1 cellular context compared by ENCODE assay signal in the genomic region with DNA sequence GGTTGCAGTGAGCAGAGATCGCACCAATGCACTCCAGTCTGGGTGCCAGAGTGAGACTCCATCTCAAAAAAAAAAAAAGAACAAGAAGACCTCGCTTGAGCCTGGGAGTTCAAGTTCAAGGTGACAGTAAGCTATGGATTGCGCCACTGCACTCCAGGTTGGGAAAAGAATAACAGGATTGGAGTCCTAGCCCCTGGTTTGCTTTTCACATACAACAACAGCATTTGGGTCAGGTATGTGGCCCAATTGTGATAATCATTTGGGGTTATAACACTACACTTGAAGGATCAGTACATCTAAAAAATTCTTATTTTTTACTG.
TF ChIP-seq lines count a peak whose summit lies in the region.

No MANE protein-coding gene starts in this region.

TF ChIP-seq in HepG2, 621 proteins besides CTCF, POLR2A, EP300 and RAD21 (continued from another document and continues in another):
- TF ChIP-seq, protein P1, sequence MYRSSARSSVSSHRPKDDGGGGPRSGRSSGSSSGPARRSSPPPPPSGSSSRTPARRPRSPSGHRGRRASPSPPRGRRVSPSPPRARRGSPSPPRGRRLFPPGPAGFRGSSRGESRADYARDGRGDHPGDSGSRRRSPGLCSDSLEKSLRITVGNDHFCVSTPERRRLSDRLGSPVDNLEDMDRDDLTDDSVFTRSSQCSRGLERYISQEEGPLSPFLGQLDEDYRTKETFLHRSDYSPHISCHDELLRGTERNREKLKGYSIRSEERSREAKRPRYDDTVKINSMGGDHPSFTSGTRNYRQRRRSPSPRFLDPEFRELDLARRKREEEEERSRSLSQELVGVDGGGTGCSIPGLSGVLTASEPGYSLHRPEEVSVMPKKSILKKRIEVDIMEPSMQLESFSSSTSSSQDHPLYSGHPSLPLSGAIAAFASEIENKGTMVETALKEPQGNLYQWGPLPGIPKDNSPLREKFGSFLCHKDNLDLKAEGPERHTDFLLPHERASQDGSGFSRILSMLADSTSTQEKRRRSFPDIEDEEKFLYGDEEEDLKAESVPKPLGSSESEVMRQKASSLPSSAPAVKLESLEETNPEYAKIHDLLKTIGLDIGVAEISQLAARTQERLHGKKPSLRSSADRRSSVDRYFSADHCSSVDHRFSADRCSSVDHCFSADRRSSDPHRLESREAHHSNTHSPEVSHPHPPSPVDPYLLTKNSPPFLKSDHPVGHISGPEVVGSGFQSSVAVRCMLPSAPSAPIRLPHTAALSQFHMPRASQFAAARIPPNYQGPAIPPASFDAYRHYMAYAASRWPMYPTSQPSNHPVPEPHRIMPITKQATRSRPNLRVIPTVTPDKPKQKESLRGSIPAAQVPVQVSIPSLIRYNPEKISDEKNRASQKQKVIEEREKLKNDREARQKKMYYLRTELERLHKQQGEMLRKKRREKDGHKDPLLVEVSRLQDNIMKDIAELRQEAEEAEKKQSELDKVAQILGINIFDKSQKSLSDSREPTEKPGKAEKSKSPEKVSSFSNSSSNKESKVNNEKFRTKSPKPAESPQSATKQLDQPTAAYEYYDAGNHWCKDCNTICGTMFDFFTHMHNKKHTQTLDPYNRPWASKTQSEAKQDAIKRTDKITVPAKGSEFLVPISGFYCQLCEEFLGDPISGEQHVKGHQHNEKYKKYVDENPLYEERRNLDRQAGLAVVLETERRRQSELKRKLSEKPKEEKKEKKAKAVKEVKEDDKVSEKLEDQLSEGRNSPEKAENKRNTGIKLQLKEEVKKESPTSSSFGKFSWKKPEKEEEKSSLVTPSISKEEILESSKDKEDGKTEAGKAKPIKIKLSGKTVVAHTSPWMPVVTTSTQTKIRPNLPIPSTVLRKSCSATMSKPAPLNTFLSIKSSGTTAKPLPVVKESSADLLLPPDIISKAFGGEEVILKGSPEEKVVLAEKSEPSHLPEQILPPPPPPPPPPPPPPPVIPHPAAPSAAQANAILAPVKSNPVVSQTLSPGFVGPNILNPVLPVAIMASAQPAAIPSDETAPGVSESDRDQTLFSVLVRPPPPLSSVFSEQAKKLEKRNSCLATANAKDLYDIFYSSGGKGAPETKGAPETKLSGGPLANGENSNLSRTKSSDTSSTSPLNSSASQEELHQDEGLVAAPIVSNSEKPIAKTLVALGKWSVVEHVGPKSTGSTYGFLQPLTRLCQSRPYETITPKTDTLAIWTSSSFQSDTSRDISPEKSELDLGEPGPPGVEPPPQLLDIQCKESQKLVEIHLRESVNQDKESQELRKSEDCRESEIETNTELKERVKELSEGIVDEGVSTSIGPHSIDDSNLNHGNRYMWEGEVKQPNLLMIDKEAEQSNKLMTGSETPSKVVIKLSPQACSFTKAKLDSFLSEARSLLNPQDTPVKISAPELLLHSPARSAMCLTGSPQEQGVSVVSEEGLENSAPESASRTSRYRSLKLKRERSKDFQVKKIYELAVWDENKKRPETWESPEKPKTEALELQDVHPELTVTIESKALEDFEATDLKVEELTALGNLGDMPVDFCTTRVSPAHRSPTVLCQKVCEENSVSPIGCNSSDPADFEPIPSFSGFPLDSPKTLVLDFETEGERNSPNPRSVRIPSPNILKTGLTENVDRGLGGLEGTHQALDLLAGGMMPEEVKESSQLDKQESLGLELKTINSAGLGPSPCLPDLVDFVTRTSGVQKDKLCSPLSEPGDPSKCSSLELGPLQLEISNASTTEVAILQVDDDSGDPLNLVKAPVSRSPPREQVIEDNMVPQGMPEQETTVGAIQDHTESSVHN (CRISPR knock-in tag; IDR thresholded peaks at IDR 0.05): no peak
- no peak for TF ChIP-seq NFE2L2 (IDR thresholded peaks at IDR 0.05; ENCODE audit: low read length)
- TF ChIP-seq, protein P2, sequence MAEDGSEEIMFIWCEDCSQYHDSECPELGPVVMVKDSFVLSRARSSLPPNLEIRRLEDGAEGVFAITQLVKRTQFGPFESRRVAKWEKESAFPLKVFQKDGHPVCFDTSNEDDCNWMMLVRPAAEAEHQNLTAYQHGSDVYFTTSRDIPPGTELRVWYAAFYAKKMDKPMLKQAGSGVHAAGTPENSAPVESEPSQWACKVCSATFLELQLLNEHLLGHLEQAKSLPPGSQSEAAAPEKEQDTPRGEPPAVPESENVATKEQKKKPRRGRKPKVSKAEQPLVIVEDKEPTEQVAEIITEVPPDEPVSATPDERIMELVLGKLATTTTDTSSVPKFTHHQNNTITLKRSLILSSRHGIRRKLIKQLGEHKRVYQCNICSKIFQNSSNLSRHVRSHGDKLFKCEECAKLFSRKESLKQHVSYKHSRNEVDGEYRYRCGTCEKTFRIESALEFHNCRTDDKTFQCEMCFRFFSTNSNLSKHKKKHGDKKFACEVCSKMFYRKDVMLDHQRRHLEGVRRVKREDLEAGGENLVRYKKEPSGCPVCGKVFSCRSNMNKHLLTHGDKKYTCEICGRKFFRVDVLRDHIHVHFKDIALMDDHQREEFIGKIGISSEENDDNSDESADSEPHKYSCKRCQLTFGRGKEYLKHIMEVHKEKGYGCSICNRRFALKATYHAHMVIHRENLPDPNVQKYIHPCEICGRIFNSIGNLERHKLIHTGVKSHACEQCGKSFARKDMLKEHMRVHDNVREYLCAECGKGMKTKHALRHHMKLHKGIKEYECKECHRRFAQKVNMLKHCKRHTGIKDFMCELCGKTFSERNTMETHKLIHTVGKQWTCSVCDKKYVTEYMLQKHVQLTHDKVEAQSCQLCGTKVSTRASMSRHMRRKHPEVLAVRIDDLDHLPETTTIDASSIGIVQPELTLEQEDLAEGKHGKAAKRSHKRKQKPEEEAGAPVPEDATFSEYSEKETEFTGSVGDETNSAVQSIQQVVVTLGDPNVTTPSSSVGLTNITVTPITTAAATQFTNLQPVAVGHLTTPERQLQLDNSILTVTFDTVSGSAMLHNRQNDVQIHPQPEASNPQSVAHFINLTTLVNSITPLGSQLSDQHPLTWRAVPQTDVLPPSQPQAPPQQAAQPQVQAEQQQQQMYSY (CRISPR knock-in tag; IDR thresholded peaks at IDR 0.05): 0 out of 2 replicates have a peak, but pooled peaks have one; percentile 42
- TF ChIP-seq, protein P3, sequence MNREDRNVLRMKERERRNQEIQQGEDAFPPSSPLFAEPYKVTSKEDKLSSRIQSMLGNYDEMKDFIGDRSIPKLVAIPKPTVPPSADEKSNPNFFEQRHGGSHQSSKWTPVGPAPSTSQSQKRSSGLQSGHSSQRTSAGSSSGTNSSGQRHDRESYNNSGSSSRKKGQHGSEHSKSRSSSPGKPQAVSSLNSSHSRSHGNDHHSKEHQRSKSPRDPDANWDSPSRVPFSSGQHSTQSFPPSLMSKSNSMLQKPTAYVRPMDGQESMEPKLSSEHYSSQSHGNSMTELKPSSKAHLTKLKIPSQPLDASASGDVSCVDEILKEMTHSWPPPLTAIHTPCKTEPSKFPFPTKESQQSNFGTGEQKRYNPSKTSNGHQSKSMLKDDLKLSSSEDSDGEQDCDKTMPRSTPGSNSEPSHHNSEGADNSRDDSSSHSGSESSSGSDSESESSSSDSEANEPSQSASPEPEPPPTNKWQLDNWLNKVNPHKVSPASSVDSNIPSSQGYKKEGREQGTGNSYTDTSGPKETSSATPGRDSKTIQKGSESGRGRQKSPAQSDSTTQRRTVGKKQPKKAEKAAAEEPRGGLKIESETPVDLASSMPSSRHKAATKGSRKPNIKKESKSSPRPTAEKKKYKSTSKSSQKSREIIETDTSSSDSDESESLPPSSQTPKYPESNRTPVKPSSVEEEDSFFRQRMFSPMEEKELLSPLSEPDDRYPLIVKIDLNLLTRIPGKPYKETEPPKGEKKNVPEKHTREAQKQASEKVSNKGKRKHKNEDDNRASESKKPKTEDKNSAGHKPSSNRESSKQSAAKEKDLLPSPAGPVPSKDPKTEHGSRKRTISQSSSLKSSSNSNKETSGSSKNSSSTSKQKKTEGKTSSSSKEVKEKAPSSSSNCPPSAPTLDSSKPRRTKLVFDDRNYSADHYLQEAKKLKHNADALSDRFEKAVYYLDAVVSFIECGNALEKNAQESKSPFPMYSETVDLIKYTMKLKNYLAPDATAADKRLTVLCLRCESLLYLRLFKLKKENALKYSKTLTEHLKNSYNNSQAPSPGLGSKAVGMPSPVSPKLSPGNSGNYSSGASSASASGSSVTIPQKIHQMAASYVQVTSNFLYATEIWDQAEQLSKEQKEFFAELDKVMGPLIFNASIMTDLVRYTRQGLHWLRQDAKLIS (CRISPR knock-in tag; IDR thresholded peaks at IDR 0.05): no peak
- TF ChIP-seq EZH2 (conservative IDR thresholded peaks at IDR 0.05; ENCODE audit: low read depth, low read length): no peak
- TF ChIP-seq FOXK1 (CRISPR knock-in tag; IDR thresholded peaks at IDR 0.05; ENCODE audit: borderline replicate concordance, low read depth): peak; percentile 90; the same call in 1 of the 2 replicates
- TF ChIP-seq SAFB2 (CRISPR knock-in tag; IDR thresholded peaks at IDR 0.05; ENCODE audit: borderline replicate concordance, low read depth): no peak
- TF ChIP-seq FOXA3 (CRISPR knock-in tag; IDR thresholded peaks at IDR 0.05): peak; percentile 77
- TF ChIP-seq, protein P4, sequence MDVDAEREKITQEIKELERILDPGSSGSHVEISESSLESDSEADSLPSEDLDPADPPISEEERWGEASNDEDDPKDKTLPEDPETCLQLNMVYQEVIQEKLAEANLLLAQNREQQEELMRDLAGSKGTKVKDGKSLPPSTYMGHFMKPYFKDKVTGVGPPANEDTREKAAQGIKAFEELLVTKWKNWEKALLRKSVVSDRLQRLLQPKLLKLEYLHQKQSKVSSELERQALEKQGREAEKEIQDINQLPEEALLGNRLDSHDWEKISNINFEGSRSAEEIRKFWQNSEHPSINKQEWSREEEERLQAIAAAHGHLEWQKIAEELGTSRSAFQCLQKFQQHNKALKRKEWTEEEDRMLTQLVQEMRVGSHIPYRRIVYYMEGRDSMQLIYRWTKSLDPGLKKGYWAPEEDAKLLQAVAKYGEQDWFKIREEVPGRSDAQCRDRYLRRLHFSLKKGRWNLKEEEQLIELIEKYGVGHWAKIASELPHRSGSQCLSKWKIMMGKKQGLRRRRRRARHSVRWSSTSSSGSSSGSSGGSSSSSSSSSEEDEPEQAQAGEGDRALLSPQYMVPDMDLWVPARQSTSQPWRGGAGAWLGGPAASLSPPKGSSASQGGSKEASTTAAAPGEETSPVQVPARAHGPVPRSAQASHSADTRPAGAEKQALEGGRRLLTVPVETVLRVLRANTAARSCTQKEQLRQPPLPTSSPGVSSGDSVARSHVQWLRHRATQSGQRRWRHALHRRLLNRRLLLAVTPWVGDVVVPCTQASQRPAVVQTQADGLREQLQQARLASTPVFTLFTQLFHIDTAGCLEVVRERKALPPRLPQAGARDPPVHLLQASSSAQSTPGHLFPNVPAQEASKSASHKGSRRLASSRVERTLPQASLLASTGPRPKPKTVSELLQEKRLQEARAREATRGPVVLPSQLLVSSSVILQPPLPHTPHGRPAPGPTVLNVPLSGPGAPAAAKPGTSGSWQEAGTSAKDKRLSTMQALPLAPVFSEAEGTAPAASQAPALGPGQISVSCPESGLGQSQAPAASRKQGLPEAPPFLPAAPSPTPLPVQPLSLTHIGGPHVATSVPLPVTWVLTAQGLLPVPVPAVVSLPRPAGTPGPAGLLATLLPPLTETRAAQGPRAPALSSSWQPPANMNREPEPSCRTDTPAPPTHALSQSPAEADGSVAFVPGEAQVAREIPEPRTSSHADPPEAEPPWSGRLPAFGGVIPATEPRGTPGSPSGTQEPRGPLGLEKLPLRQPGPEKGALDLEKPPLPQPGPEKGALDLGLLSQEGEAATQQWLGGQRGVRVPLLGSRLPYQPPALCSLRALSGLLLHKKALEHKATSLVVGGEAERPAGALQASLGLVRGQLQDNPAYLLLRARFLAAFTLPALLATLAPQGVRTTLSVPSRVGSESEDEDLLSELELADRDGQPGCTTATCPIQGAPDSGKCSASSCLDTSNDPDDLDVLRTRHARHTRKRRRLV (CRISPR knock-in tag; IDR thresholded peaks at IDR 0.05): no peak
- TF ChIP-seq, protein P5, sequence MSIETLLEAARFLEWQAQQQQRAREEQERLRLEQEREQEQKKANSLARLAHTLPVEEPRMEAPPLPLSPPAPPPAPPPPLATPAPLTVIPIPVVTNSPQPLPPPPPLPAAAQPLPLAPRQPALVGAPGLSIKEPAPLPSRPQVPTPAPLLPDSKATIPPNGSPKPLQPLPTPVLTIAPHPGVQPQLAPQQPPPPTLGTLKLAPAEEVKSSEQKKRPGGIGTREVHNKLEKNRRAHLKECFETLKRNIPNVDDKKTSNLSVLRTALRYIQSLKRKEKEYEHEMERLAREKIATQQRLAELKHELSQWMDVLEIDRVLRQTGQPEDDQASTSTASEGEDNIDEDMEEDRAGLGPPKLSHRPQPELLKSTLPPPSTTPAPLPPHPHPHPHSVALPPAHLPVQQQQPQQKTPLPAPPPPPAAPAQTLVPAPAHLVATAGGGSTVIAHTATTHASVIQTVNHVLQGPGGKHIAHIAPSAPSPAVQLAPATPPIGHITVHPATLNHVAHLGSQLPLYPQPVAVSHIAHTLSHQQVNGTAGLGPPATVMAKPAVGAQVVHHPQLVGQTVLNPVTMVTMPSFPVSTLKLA (IDR thresholded peaks at IDR 0.05): no peak
- TF ChIP-seq, protein P6, sequence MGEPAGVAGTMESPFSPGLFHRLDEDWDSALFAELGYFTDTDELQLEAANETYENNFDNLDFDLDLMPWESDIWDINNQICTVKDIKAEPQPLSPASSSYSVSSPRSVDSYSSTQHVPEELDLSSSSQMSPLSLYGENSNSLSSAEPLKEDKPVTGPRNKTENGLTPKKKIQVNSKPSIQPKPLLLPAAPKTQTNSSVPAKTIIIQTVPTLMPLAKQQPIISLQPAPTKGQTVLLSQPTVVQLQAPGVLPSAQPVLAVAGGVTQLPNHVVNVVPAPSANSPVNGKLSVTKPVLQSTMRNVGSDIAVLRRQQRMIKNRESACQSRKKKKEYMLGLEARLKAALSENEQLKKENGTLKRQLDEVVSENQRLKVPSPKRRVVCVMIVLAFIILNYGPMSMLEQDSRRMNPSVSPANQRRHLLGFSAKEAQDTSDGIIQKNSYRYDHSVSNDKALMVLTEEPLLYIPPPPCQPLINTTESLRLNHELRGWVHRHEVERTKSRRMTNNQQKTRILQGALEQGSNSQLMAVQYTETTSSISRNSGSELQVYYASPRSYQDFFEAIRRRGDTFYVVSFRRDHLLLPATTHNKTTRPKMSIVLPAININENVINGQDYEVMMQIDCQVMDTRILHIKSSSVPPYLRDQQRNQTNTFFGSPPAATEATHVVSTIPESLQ (CRISPR knock-in tag; conservative IDR thresholded peaks at IDR 0.05): no peak
- peak; percentile 52 for TF ChIP-seq TEAD3 (CRISPR knock-in tag; optimal IDR thresholded peaks at IDR 0.05; ENCODE audit: borderline replicate concordance)
- peak; percentile 69; the same call in 1 of the 2 replicates for TF ChIP-seq TRIM24 (CRISPR knock-in tag; IDR thresholded peaks at IDR 0.05)
- no peak for TF ChIP-seq TBP (CRISPR knock-in tag; IDR thresholded peaks at IDR 0.05)
- no peak for TF ChIP-seq ZNF251 (CRISPR knock-in tag; IDR thresholded peaks at IDR 0.05)
- no peak for TF ChIP-seq STAT5B (CRISPR knock-in tag; IDR thresholded peaks at IDR 0.05)
- peak; percentile 95 for TF ChIP-seq SKI (IDR thresholded peaks at IDR 0.05; ENCODE audit: partially characterized antibody)
- no peak for TF ChIP-seq MIER2 (CRISPR knock-in tag; IDR thresholded peaks at IDR 0.05)
